Comparison of ENCODE assay signal across 26 cellular contexts in genomic region chr2:3175568-3175955, GRCh38.
"Had no signal": no experiment of that assay in that cellular context is flagged by ENCODE, and none has a peak within 500 bp of the region (broad histone marks: within the 10 kb centered on the region; RNA-seq: fewer than 3 reads in every experiment).

No MANE protein-coding gene starts in this region.

- ATAC-seq: activated CD8-positive, alpha-beta T cell treated with anti-CD3 and anti-CD28 coated beads, Interleukin-2, amount 10 ng/mL, durations not matched to agents 7 days and 5 days; T-cell had no signal

- H3K27ac ChIP-seq: adrenal gland, breast epithelium, SK-N-MC had no signal

- DNase-seq: activated B cell treated with CpG ODN at 0.5 μM for 24 hours; activated CD4-positive, alpha-beta T cell treated with anti-CD3 and anti-CD28 coated beads, Interleukin-2, amount 50 U/mL, for 1 hour; activated CD8-positive, alpha-beta memory T cell treated with anti-CD3 and anti-CD28 coated beads, Interleukin-2, amount 50 U/mL, for 48 hours; activated CD8-positive, alpha-beta T cell treated with anti-CD3 and anti-CD28 coated beads, Interleukin-2, amount 10 ng/mL, durations not matched to agents 7 days and 5 days; activated naive CD4-positive, alpha-beta T cell treated with anti-CD3 and anti-CD28 coated beads for 36 hours; activated T-cell treated with anti-CD3 and anti-CD28 coated beads, Interleukin-2, amount 50 U/mL, for 1 hour; adrenal gland; anterior cingulate cortex; KG1; NCI-H1092; NCI-H1417; NCI-H1930; NCI-H2171 treated with DMSO at 0.1 percent for 48 hours; NCI-H345; NCI-H510A; NCI-H526 treated with DMSO at 0.1 percent for 48 hours; NCI-H82; SIG-M5; T-cell; T-helper 2 cell; T1000 had no signal

- H3K9me3 Mint-ChIP-seq: activated B cell treated with CpG ODN at 0.5 μM for 24 hours; activated naive CD4-positive, alpha-beta T cell treated with anti-CD3 and anti-CD28 coated beads for 36 hours; central memory CD8-positive, alpha-beta T cell; IgD-negative memory B cell; T-cell had no signal

- H3K4me1 ChIP-seq: adrenal gland, breast epithelium had no signal

- H3K27me3 Mint-ChIP-seq: activated B cell treated with CpG ODN at 0.5 μM for 24 hours; activated naive CD8-positive, alpha-beta T cell; central memory CD8-positive, alpha-beta T cell; IgD-negative memory B cell; T-cell had no signal

- H3K27me3 ChIP-seq: adrenal gland, breast epithelium had no signal

- H3K4me3 Mint-ChIP-seq: activated B cell treated with CpG ODN at 0.5 μM for 24 hours; activated CD8-positive, alpha-beta T cell treated with anti-CD3 and anti-CD28 coated beads, Interleukin-2, amount 10 ng/mL, durations not matched to agents 7 days and 5 days; activated naive CD4-positive, alpha-beta T cell treated with anti-CD3 and anti-CD28 coated beads for 36 hours; activated naive CD8-positive, alpha-beta T cell; central memory CD8-positive, alpha-beta T cell; IgD-negative memory B cell; T-cell had no signal

- H3K9me3 ChIP-seq: adrenal gland, breast epithelium had no signal

- H3K36me3 ChIP-seq: adrenal gland, breast epithelium had no signal

- H3K4me3 ChIP-seq: adrenal gland, breast epithelium, SK-N-MC had no signal

- H3K27ac Mint-ChIP-seq: activated B cell treated with CpG ODN at 0.5 μM for 24 hours; activated CD8-positive, alpha-beta T cell treated with anti-CD3 and anti-CD28 coated beads, Interleukin-2, amount 10 ng/mL, durations not matched to agents 7 days and 5 days; activated naive CD4-positive, alpha-beta T cell treated with anti-CD3 and anti-CD28 coated beads for 36 hours; activated naive CD8-positive, alpha-beta T cell; IgD-negative memory B cell; T-cell had no signal

- H3K4me1 Mint-ChIP-seq: activated B cell treated with CpG ODN at 0.5 μM for 24 hours; central memory CD8-positive, alpha-beta T cell; IgD-negative memory B cell had no signal
